Comparison of ENCODE assay signal across 12 cellular contexts in genomic region chr9:73093740-73094379, GRCh38. TPM values are rescaled to one million over a fixed set of nuclear protein-coding genes. Genes with fewer than 3 reads are reported as not detected.
DNase-seq lines count a peak whose midpoint lies in the region; ATAC-seq and TF ChIP-seq lines count a peak whose summit lies in the region.
"Had no signal": no experiment of that assay in that cellular context is flagged by ENCODE, and none has a peak within 500 bp of the region (broad histone marks: within the 10 kb centered on the region; RNA-seq: fewer than 3 reads in every experiment).

No MANE protein-coding gene starts in this region.

- peak overlapping the region; percentile 20 for H3K4me3 Mint-ChIP-seq in activated CD8-positive, alpha-beta memory T cell treated with anti-CD3 and anti-CD28 coated beads, Interleukin-2, amount 10 ng/mL, durations not matched to agents 7 days and 5 days
- no peak overlapping the region for H3K4me3 Mint-ChIP-seq in activated T-cell treated with anti-CD3 and anti-CD28 coated beads, Interleukin-2, amount 50 U/mL, for 24 hours

- H3K4me1 ChIP-seq in testis, result peaks cover 21% of the 10 kb centered on the region
- H3K4me1 ChIP-seq: adrenal gland had no signal

- TF ChIP-seq CTCF in fibroblast of pulmonary artery (IDR thresholded peaks at IDR 0.05; ENCODE audit: low read length, missing control alignments), result no peak
- no peak for TF ChIP-seq CTCF in testis (IDR thresholded peaks at IDR 0.05)

- no peaks in the 10 kb centered on the region for H3K27me3 Mint-ChIP-seq in activated CD8-positive, alpha-beta memory T cell treated with anti-CD3 and anti-CD28 coated beads, Interleukin-2, amount 10 ng/mL, durations not matched to agents 7 days and 5 days
- no peaks in the 10 kb centered on the region for H3K27me3 Mint-ChIP-seq in activated T-cell treated with anti-CD3 and anti-CD28 coated beads, Interleukin-2, amount 50 U/mL, for 24 hours

- H3K36me3 Mint-ChIP-seq in activated CD8-positive, alpha-beta memory T cell treated with anti-CD3 and anti-CD28 coated beads, Interleukin-2, amount 10 ng/mL, durations not matched to agents 7 days and 5 days, result no peaks in the 10 kb centered on the region
- H3K36me3 Mint-ChIP-seq in activated T-cell treated with anti-CD3 and anti-CD28 coated beads, Interleukin-2, amount 50 U/mL, for 24 hours (ENCODE audit: low read depth), result no peaks in the 10 kb centered on the region

- no peaks in the 10 kb centered on the region for H3K9me3 ChIP-seq in testis
- H3K9me3 ChIP-seq: adrenal gland had no signal

- DNase-seq in activated CD8-positive, alpha-beta memory T cell treated with anti-CD3 and anti-CD28 coated beads, Interleukin-2, amount 10 ng/mL, durations not matched to agents 7 days and 5 days, result no peak
- no peak for DNase-seq in activated CD8-positive, alpha-beta memory T cell treated with anti-CD3 and anti-CD28 coated beads, Interleukin-2, amount 50 U/mL, for 4 hours
- DNase-seq in fibroblast of pulmonary artery (ENCODE audit: low read depth), result peak; percentile 21
- DNase-seq in testis, result no peak
- no peak for DNase-seq in NCI-H345 treated with DMSO at 0.1 percent for 48 hours (lab: John Stamatoyannopoulos, UW; ENCODE audit: unreplicated experiment)
- DNase-seq in NCI-H82 treated with DMSO at 0.1 percent for 48 hours (lab: John Stamatoyannopoulos, UW; ENCODE audit: unreplicated experiment), result no peak
- no peak for DNase-seq in activated T-cell treated with anti-CD3 and anti-CD28 coated beads, Interleukin-2, amount 50 U/mL, for 24 hours
- DNase-seq: adrenal gland, glutamatergic neuron, NCI-H510A, WERI-Rb-1 had no signal

- no peaks in the 10 kb centered on the region for H3K36me3 ChIP-seq in testis (ENCODE audit: low read depth, missing control alignments)
- H3K36me3 ChIP-seq: adrenal gland, WERI-Rb-1 had no signal

- H3K9me3 Mint-ChIP-seq in activated CD8-positive, alpha-beta memory T cell treated with anti-CD3 and anti-CD28 coated beads, Interleukin-2, amount 10 ng/mL, durations not matched to agents 7 days and 5 days (ENCODE audit: low read depth), result no peaks in the 10 kb centered on the region
- H3K9me3 Mint-ChIP-seq in activated T-cell treated with anti-CD3 and anti-CD28 coated beads, Interleukin-2, amount 50 U/mL, for 24 hours, result no peaks in the 10 kb centered on the region

- H3K4me3 ChIP-seq in fibroblast of pulmonary artery (replicated peaks; ENCODE audit: low read depth, low read length) (no peak overlapping the region), testis (peak overlapping the region in 1 of 2 donors; percentile 14)

- H3K27ac ChIP-seq in testis, result peak overlapping the region; percentile 19 to 21
- H3K27ac ChIP-seq: adrenal gland, WERI-Rb-1 had no signal

- peaks cover 2% of the 10 kb centered on the region for H3K4me1 Mint-ChIP-seq in activated CD8-positive, alpha-beta memory T cell treated with anti-CD3 and anti-CD28 coated beads, Interleukin-2, amount 10 ng/mL, durations not matched to agents 7 days and 5 days
- H3K4me1 Mint-ChIP-seq in activated T-cell treated with anti-CD3 and anti-CD28 coated beads, Interleukin-2, amount 50 U/mL, for 24 hours (ENCODE audit: low read depth), result peaks cover 3% of the 10 kb centered on the region

- ATAC-seq in activated CD8-positive, alpha-beta memory T cell treated with anti-CD3 and anti-CD28 coated beads, Interleukin-2, amount 10 ng/mL, durations not matched to agents 7 days and 5 days, result peak; percentile 42
- peak; percentile 74 for ATAC-seq in SK-N-SH treated with all-trans-retinoic acid at 6 μM for 48 hours

- no peaks in the 10 kb centered on the region for H3K27me3 ChIP-seq in testis
- H3K27me3 ChIP-seq: adrenal gland had no signal

- intact Hi-C loops in testis (cut with DNase I; ENCODE audit: low total_unique reads), result no loop called here

- H3K27ac Mint-ChIP-seq in activated CD8-positive, alpha-beta memory T cell treated with anti-CD3 and anti-CD28 coated beads, Interleukin-2, amount 10 ng/mL, durations not matched to agents 7 days and 5 days, result no peak overlapping the region
- H3K27ac Mint-ChIP-seq in activated T-cell treated with anti-CD3 and anti-CD28 coated beads, Interleukin-2, amount 50 U/mL, for 24 hours, result no peak overlapping the region

- no peak for TF ChIP-seq POLR2A in testis (IDR thresholded peaks at IDR 0.05)

- CTCF ChIA-PET in activated CD8-positive, alpha-beta memory T cell treated with anti-CD3 and anti-CD28 coated beads, Interleukin-2, amount 10 ng/mL, durations not matched to agents 7 days and 5 days (lab: Charles Lee), result interaction anchor here (1.0 to 1.3 kb wide), 2 partner anchors 12 to 14 kb away, joined by 3 to 4 read pairs; no protein-coding TSS in a partner anchor

- 55 to 56% methylated on average over 5 of the region's 5 CpGs for WGBS in testis, 2 donors

TF ChIP-seq in SK-N-SH treated with all-trans-retinoic acid at 6 μM for 48 hours, 23 proteins besides CTCF, POLR2A, EP300 and RAD21:
- TF ChIP-seq ZNF8 (CRISPR knock-in tag; IDR thresholded peaks at IDR 0.05) (no peak), ZNF70 (CRISPR knock-in tag; IDR thresholded peaks at IDR 0.05) (no peak), POU6F1 (CRISPR knock-in tag; IDR thresholded peaks at IDR 0.05; ENCODE audit: borderline replicate concordance, low read depth) (no peak)

RNA-seq across cellular contexts. Expression of gene ANXA1, which starts 57.8 kb away (rescaled TPM):
- 100 to 1,000 TPM; 135 to 177 TPM for total RNA-seq in activated CD8-positive, alpha-beta memory T cell treated with anti-CD3 and anti-CD28 coated beads, Interleukin-2, amount 10 ng/mL, durations not matched to agents 7 days and 5 days
- 10 to 100 TPM; 12.1 to 13.4 TPM for total RNA-seq in testis
- 49.6 TPM for polyA plus RNA-seq in testis (ENCODE audit: insufficient read depth, low read depth, low replicate concordance)

Comparison
In these comparisons a context has a peak if more than half of its experiments do, and no peak if none do; other contexts are left out.
1. RNA of gene ANXA1, which starts 57.8 kb away (total RNA-seq): 135 to 177 TPM in activated CD8-positive, alpha-beta memory T cell treated with anti-CD3 and anti-CD28 coated beads, Interleukin-2, amount 10 ng/mL, durations not matched to agents 7 days and 5 days; 12.1 to 13.4 TPM in testis; every median in the first group is over 4 times any median in the second.